ENCODE assay signal across 1 cellular context in the genomic region with DNA sequence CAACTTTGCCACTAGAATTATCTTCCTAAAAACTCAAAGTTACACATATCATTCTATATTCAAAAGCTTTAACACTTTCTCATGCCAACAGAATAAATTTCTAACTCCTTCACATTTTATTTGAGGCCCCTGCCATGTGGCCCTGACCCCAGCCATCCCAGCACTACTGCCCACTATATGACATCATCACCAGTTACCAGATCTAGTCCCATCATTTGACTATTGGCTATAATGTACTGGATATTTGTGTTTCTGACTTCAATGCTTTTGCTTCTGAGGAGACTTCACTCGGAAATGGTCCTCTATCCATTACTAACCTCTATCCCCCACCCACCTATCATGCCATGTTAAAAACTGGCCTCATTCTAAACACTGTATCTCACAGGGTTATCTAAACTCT.
TF ChIP-seq lines count a peak whose summit lies in the region.

No MANE protein-coding gene starts in this region.

TF ChIP-seq in HepG2, 621 proteins besides CTCF, POLR2A, EP300 and RAD21:
- TF ChIP-seq, protein P1, sequence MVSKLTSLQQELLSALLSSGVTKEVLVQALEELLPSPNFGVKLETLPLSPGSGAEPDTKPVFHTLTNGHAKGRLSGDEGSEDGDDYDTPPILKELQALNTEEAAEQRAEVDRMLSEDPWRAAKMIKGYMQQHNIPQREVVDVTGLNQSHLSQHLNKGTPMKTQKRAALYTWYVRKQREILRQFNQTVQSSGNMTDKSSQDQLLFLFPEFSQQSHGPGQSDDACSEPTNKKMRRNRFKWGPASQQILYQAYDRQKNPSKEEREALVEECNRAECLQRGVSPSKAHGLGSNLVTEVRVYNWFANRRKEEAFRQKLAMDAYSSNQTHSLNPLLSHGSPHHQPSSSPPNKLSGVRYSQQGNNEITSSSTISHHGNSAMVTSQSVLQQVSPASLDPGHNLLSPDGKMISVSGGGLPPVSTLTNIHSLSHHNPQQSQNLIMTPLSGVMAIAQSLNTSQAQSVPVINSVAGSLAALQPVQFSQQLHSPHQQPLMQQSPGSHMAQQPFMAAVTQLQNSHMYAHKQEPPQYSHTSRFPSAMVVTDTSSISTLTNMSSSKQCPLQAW (CRISPR knock-in tag; IDR thresholded peaks at IDR 0.05): no peak
- no peak for TF ChIP-seq KDM5B (CRISPR knock-in tag; IDR thresholded peaks at IDR 0.05; ENCODE audit: borderline replicate concordance)
- no peak for TF ChIP-seq PAWR (CRISPR knock-in tag; IDR thresholded peaks at IDR 0.05; ENCODE audit: borderline replicate concordance)
- TF ChIP-seq USF2 (IDR thresholded peaks at IDR 0.05; ENCODE audit: low read depth, low read length): no peak
- TF ChIP-seq USF2 (CRISPR knock-in tag; IDR thresholded peaks at IDR 0.05; ENCODE audit: borderline replicate concordance): no peak
- TF ChIP-seq MED1 (CRISPR knock-in tag; IDR thresholded peaks at IDR 0.05): no peak
- TF ChIP-seq JUNB (CRISPR knock-in tag; IDR thresholded peaks at IDR 0.05; ENCODE audit: borderline replicate concordance): no peak
- no peak for TF ChIP-seq POLR2AphosphoS5 (IDR thresholded peaks at IDR 0.05; ENCODE audit: low read depth, low read length)
- peak; percentile 25; the same call in 1 of the 2 replicates for TF ChIP-seq CREB1 (IDR thresholded peaks at IDR 0.05)
- TF ChIP-seq CREB1 (CRISPR knock-in tag; IDR thresholded peaks at IDR 0.05): no peak
- TF ChIP-seq, protein P2, sequence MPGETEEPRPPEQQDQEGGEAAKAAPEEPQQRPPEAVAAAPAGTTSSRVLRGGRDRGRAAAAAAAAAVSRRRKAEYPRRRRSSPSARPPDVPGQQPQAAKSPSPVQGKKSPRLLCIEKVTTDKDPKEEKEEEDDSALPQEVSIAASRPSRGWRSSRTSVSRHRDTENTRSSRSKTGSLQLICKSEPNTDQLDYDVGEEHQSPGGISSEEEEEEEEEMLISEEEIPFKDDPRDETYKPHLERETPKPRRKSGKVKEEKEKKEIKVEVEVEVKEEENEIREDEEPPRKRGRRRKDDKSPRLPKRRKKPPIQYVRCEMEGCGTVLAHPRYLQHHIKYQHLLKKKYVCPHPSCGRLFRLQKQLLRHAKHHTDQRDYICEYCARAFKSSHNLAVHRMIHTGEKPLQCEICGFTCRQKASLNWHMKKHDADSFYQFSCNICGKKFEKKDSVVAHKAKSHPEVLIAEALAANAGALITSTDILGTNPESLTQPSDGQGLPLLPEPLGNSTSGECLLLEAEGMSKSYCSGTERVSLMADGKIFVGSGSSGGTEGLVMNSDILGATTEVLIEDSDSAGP (CRISPR knock-in tag; IDR thresholded peaks at IDR 0.05; ENCODE audit: borderline replicate concordance): no peak
- TF ChIP-seq ATF7 (IDR thresholded peaks at IDR 0.05): peak; percentile 71
- no peak for TF ChIP-seq ATF7 (CRISPR knock-in tag; IDR thresholded peaks at IDR 0.05)
- no peak for TF ChIP-seq ATRX (CRISPR knock-in tag; IDR thresholded peaks at IDR 0.05; ENCODE audit: borderline replicate concordance)
- TF ChIP-seq MAZ (IDR thresholded peaks at IDR 0.05; ENCODE audit: borderline replicate concordance, low read depth, low read length): no peak
- no peak for TF ChIP-seq MAZ (CRISPR knock-in tag; IDR thresholded peaks at IDR 0.05; ENCODE audit: low read depth)
- TF ChIP-seq ZNF614 (CRISPR knock-in tag; IDR thresholded peaks at IDR 0.05; ENCODE audit: borderline replicate concordance): no peak
